12 cellular contexts compared by ENCODE assay signal in the genomic region with DNA sequence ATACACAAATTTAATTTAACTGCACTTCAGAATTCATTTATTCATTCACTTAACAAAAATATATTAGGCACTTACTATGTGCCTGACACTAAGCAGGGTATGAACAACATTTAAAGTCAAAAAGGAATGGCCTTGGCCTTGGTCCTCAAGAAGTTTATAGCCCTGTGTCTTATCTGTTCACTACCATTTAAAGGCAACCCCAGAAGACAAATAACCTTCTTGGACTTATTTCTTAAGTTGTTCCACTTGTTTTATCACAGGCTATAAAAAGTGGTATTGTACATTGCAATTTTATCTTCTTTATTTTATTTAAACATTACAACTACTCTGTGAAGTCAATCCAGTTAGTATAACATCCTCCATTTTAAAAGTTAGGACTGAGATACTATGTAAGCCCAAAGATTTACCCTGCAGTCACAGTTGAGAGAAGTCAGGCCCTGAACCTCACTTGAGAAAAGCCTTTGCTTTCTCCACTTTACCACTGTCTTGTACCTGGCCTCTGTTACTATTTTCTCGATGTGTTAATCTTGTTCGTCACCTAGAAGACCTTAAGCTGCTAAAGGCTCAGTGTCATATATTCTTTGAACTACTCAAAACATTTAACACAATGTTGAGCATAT.
DNase-seq lines count a peak whose midpoint lies in the region; ATAC-seq and TF ChIP-seq lines count a peak whose summit lies in the region.
"Had no signal": no experiment of that assay in that cellular context is flagged by ENCODE, and none has a peak within 500 bp of the region (broad histone marks: within the 10 kb centered on the region; RNA-seq: fewer than 3 reads in every experiment).

No MANE protein-coding gene starts in this region.

- no peak for TF ChIP-seq POLR2A in breast epithelium (IDR thresholded peaks at IDR 0.05)

- peak overlapping the region; percentile 73 to 85 for H3K27ac ChIP-seq in breast epithelium
- peak overlapping the region; percentile 67 to 70 for H3K27ac ChIP-seq in lung (ENCODE audit: low read depth in 1 of 2, low read length in 1 of 2)
- peak overlapping the region; percentile 63 for H3K27ac ChIP-seq in stomach smooth muscle (ENCODE audit: low read length)

- ATAC-seq in lung (ENCODE audit: insufficient read depth, low FRiP score) (no peak), HG03039 (IDR thresholded peaks at IDR 0.05; ENCODE audit: unreplicated experiment) (no peak)

- intact Hi-C loops in breast epithelium (cut with DNase I; ENCODE audit: low total_unique reads), result no loop called here

- H3K9me3 ChIP-seq in breast epithelium (no peaks in the 10 kb centered on the region), lung (ENCODE audit: control insufficient read depth in 2 of 2, insufficient read depth in 1 of 2, low read length in 1 of 2) (peaks cover 0 to 2% of the 10 kb centered on the region in 2 donors), stomach smooth muscle (ENCODE audit: control insufficient read depth in 2 of 2, low read length in 2 of 2) (no peaks in the 10 kb centered on the region)
- H3K9me3 ChIP-seq: Caco-2 had no signal

- H3K27me3 ChIP-seq in breast epithelium (peaks cover 0 to 16% of the 10 kb centered on the region in 2 donors), lung (ENCODE audit: control insufficient read depth, insufficient read depth) (no peaks in the 10 kb centered on the region), stomach smooth muscle (ENCODE audit: control insufficient read depth in 1 of 2, insufficient read depth in 2 of 2, low read length in 2 of 2) (no peaks in the 10 kb centered on the region)

- H3K4me1 ChIP-seq in breast epithelium (peaks cover 0 to 4% of the 10 kb centered on the region in 2 donors), lung (ENCODE audit: control insufficient read depth in 2 of 2, insufficient read depth in 2 of 2, low read length in 2 of 2) (peaks cover 2% of the 10 kb centered on the region in 2 donors), stomach smooth muscle (ENCODE audit: control insufficient read depth, insufficient read depth, low read length) (peaks cover 17% of the 10 kb centered on the region)

- H3K9ac ChIP-seq in stomach smooth muscle (ENCODE audit: low read length in 2 of 2), result no peak overlapping the region

- H3K4me3 ChIP-seq in breast epithelium, result no peak overlapping the region
- H3K4me3 ChIP-seq in lung, result no peak overlapping the region
- H3K4me3 ChIP-seq in stomach smooth muscle (ENCODE audit: low read length in 2 of 2), result no peak overlapping the region

- H3K36me3 ChIP-seq in breast epithelium (no peaks in the 10 kb centered on the region), lung (ENCODE audit: control insufficient read depth in 2 of 2, insufficient read depth in 2 of 2, low read length in 2 of 2) (no peaks in the 10 kb centered on the region), stomach smooth muscle (ENCODE audit: control insufficient read depth in 2 of 2, insufficient read depth in 2 of 2, low read length in 2 of 2) (no peaks in the 10 kb centered on the region)

- 80 to 84% methylated on average over 2 of the region's 2 CpGs for WGBS in lung, 2 donors

- TF ChIP-seq CTCF in breast epithelium (IDR thresholded peaks at IDR 0.05) (no peak), lung (IDR thresholded peaks at IDR 0.05; ENCODE audit: control extremely low read depth, extremely low read depth) (no peak)

- DNase-seq in M059J (ENCODE audit: low read depth) (peak; percentile 53), breast epithelium (ENCODE audit: low spot score in 2 of 2) (no peak), lung (ENCODE audit: low spot score) (no peak), COLO829 (ENCODE audit: low spot score) (no peak), NCI-H774 (lab: John Stamatoyannopoulos, UW) (no peak), COLO668 (lab: John Stamatoyannopoulos, UW; ENCODE audit: unreplicated experiment) (no peak)
- DNase-seq: activated CD4-positive, alpha-beta T cell treated with anti-CD3 and anti-CD28 coated beads, Interleukin-2, amount 10 ng/mL, durations not matched to agents 7 days and 5 days; NCI-H1436; NCI-H524 treated with DMSO at 0.1 percent for 48 hours had no signal
